In the genomic region with DNA sequence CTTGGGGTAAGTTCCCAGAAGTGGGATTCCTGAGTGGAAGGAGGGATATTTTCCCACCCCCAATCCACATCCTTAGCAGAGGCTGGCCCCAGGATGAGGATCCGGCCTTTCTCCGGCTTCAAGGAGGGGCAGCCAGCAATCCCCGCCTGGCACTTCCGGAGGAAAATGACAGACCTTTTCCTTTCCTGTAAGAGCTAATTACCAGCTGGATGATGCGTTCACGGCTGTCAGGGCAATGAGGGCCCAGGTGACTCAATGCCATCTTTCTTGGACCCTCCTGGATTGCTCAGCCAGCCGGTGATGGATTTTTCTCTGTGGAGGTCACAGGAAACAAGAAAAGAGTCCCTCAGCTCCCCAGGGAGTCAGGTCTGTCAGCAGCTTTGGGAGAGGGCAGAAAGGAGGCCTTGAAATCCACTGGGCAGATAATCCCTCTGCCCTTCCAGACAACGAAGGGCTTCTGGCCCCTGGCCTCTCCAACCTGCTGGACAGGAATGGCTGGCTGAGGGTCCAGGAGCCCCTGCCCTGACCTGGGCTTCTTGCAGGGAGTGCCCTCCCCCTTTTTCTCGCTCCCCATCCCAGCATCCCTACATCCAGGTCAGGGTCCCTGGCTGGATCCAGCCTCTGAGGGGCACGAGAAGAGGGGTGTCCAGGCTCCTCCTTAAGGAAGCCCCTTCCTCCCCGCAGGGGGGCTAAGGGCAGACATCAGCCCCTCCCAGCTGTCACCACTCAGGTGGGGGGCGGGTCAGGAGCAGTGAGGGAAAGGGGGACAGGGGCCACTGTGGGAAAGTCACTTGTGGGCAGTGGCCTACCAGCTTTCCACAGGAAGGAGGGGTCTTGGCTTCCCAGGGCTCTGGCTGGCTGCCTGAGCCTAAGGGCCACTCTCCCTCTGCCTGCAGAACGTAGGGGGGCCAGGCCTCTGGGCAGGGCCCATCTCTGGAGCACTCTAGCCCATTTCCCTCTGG, we compare ENCODE assay signal across 12 cellular contexts. TPM values are rescaled to one million over a fixed set of nuclear protein-coding genes. Genes with fewer than 3 reads are reported as not detected.
A peak's percentile ranks its signal among the peaks of the same experiment; 100 is the strongest.
DNase-seq lines count a peak whose midpoint lies in the region; ATAC-seq and TF ChIP-seq lines count a peak whose summit lies in the region.
"Had no signal": no experiment of that assay in that cellular context is flagged by ENCODE, and none has a peak within 500 bp of the region (broad histone marks: within the 10 kb centered on the region; RNA-seq: fewer than 3 reads in every experiment).

No MANE protein-coding gene starts in this region.

- no peaks in the 10 kb centered on the region for H3K9me3 Mint-ChIP-seq in GM23338
- H3K9me3 Mint-ChIP-seq: CD8-positive, alpha-beta T cell had no signal

- POLR2A ChIA-PET in AG04450 (lab: Yijun Ruan, JAX) = interaction anchor here (0.6 to 0.9 kb wide), 2 partner anchors 8 to 22 kb away, joined by 3 to 9 read pairs; no protein-coding TSS in a partner anchor

- WGBS in body of pancreas, 2 donors = 69% methylated on average over 9 to 13 of the region's 13 CpGs
- 43% methylated on average over 4 of the region's 13 CpGs for WGBS in right lobe of liver (ENCODE audit: insufficient coverage, low coverage, low lambda C conversion rate, missing lambda C conversion rate)

- DNase-seq in AG04450 (ENCODE audit: low read depth, low spot score) (no peak), GM23338 (ENCODE audit: low spot score) (no peak), body of pancreas (no peak), right lobe of liver (peak in 1 of 3 donors; percentile 47), T-helper 9 cell (no peak), NCI-H1105 treated with DMSO at 0.1 percent for 48 hours (lab: John Stamatoyannopoulos, UW) (no peak), cerebellar nuclear complex (lab: John Stamatoyannopoulos, UW) (no peak)
- DNase-seq: CD8-positive, alpha-beta T cell; mucosa of descending colon; NCI-H2081 treated with DMSO at 0.1 percent for 48 hours had no signal

- CTCF ChIA-PET in AG04450 (lab: Charles Lee) = interaction anchor here (0.6 to 3.3 kb wide), 2 partner anchors 8 to 11 kb away, joined by 3 to 11 read pairs; no protein-coding TSS in a partner anchor

- intact Hi-C loops in body of pancreas (cut with DNase I) (no loop called here), right lobe of liver (cut with DNase I) (no loop called here)

- H3K4me3 ChIP-seq in AG04450 (ENCODE audit: low read depth, low read length) = no peak overlapping the region
- H3K4me3 ChIP-seq in GM23338 = no peak overlapping the region
- H3K4me3 ChIP-seq in body of pancreas = no peak overlapping the region
- H3K4me3 ChIP-seq in right lobe of liver = no peak overlapping the region
- H3K4me3 ChIP-seq: breast epithelium, mucosa of descending colon had no signal

- no peaks in the 10 kb centered on the region for H3K36me3 Mint-ChIP-seq in GM23338 (ENCODE audit: low read depth)
- H3K36me3 Mint-ChIP-seq: CD8-positive, alpha-beta T cell had no signal

- no peak for TF ChIP-seq CTCF in AG04450 (IDR thresholded peaks at IDR 0.05; ENCODE audit: low read depth, low read length)
- no peak for TF ChIP-seq CTCF in GM23338 (conservative IDR thresholded peaks at IDR 0.05; ENCODE audit: low read depth in 2 of 2)
- TF ChIP-seq CTCF in body of pancreas (IDR thresholded peaks at IDR 0.05) = no peak
- no peak for TF ChIP-seq CTCF in right lobe of liver (IDR thresholded peaks at IDR 0.05)

- no peak for ATAC-seq in GM23338
- ATAC-seq in body of pancreas = peak; percentile 45
- ATAC-seq in right lobe of liver = peak; percentile 39 to 65 (median 52)
- ATAC-seq in GM19395 (IDR thresholded peaks at IDR 0.05; ENCODE audit: unreplicated experiment) = no peak
- ATAC-seq: CD8-positive, alpha-beta T cell; mucosa of descending colon had no signal

- H3K27me3 Mint-ChIP-seq in GM23338 (ENCODE audit: insufficient read depth, low read depth, poor library complexity) = peaks cover 12% of the 10 kb centered on the region

- no peak overlapping the region for H3K27ac Mint-ChIP-seq in GM23338
- H3K27ac Mint-ChIP-seq: CD8-positive, alpha-beta T cell had no signal

- H3K4me1 ChIP-seq in GM23338 (ENCODE audit: insufficient read depth) = no peaks in the 10 kb centered on the region; the same call in 1 of the 2 replicates
- no peaks in the 10 kb centered on the region for H3K4me1 ChIP-seq in body of pancreas
- no peaks in the 10 kb centered on the region for H3K4me1 ChIP-seq in right lobe of liver
- H3K4me1 ChIP-seq: breast epithelium had no signal

- H3K4me2 ChIP-seq in GM23338 = no peak overlapping the region

- H3K9me3 ChIP-seq in AG04450 (ENCODE audit: control insufficient read depth, insufficient read depth, low read length) (no peaks in the 10 kb centered on the region), body of pancreas (no peaks in the 10 kb centered on the region), right lobe of liver (no peaks in the 10 kb centered on the region)
- H3K9me3 ChIP-seq: breast epithelium, mucosa of descending colon had no signal

- no peaks in the 10 kb centered on the region for H3K79me2 ChIP-seq in GM23338 (replicated peaks; ENCODE audit: insufficient read depth)

- no peak overlapping the region for H3K4me3 Mint-ChIP-seq in GM23338
- H3K4me3 Mint-ChIP-seq: CD8-positive, alpha-beta T cell had no signal

- H3K27me3 ChIP-seq in AG04450 (ENCODE audit: control insufficient read depth, insufficient read depth, low read length) (no peaks in the 10 kb centered on the region), GM23338 (ENCODE audit: insufficient read depth) (no peaks in the 10 kb centered on the region), body of pancreas (no peaks in the 10 kb centered on the region), right lobe of liver (no peaks in the 10 kb centered on the region)
- H3K27me3 ChIP-seq: breast epithelium had no signal

- TF ChIP-seq POLR2A in body of pancreas (IDR thresholded peaks at IDR 0.05) = no peak
- no peak for TF ChIP-seq POLR2A in right lobe of liver (IDR thresholded peaks at IDR 0.05)

- no peaks in the 10 kb centered on the region for H3F3A ChIP-seq in GM23338 (replicated peaks; ENCODE audit: low read depth)

- no peaks in the 10 kb centered on the region for H3K9me2 ChIP-seq in GM23338 (ENCODE audit: insufficient read depth)

- H3K36me3 ChIP-seq in GM23338 (ENCODE audit: insufficient read depth) (no peaks in the 10 kb centered on the region), body of pancreas (replicated peaks in 1 of 2; ENCODE audit: insufficient read depth in 1 of 2, low read depth in 2 of 2) (no peaks in the 10 kb centered on the region), right lobe of liver (no peaks in the 10 kb centered on the region)
- H3K36me3 ChIP-seq: breast epithelium had no signal

- no peaks in the 10 kb centered on the region for H4K20me1 ChIP-seq in GM23338 (replicated peaks; ENCODE audit: insufficient read depth)

- peak overlapping the region; percentile 31 for H3K27ac ChIP-seq in AG04450 (ENCODE audit: low read depth, low read length)
- H3K27ac ChIP-seq in GM23338 (ENCODE audit: low read depth) = no peak overlapping the region
- no peak overlapping the region for H3K27ac ChIP-seq in body of pancreas
- H3K27ac ChIP-seq in right lobe of liver = peak overlapping the region in 1 of 3 donors; percentile 39

- H2AFZ ChIP-seq in GM23338 = peak overlapping the region; percentile 43; the same call in 1 of the 2 replicates

- peaks cover 7% of the 10 kb centered on the region; the same call in 2 of the 3 replicates for H3K4me1 Mint-ChIP-seq in GM23338

TF ChIP-seq in GM23338, 12 proteins besides CTCF, POLR2A, EP300 and RAD21 (continues in another document):
- no peak for TF ChIP-seq CREB1 (CRISPR knock-in tag; IDR thresholded peaks at IDR 0.05; ENCODE audit: low read depth)
- TF ChIP-seq JUNB (IDR thresholded peaks at IDR 0.05; ENCODE audit: unreplicated experiment) = no peak
- TF ChIP-seq EZH2 (IDR thresholded peaks at IDR 0.05; ENCODE audit: low read depth, unreplicated experiment) = no peak
- no peak for TF ChIP-seq ZNF114 (CRISPR knock-in tag; IDR thresholded peaks at IDR 0.05)
- TF ChIP-seq POLR2AphosphoS5 (IDR thresholded peaks at IDR 0.05; ENCODE audit: low read depth) = no peak
- no peak for TF ChIP-seq NANOG (IDR thresholded peaks at IDR 0.05; ENCODE audit: borderline replicate concordance)

RNA-seq across cellular contexts. Expression of a gene that starts 16.1 kb away (rescaled TPM):
- polyA plus RNA-seq in AG04450 (2011; rRNA removed) = 7.2 and 8.5 TPM in 2 replicates
- 11.3 and 13.8 TPM in 2 replicates for polyA minus RNA-seq in AG04450 (2011; rRNA and poly(A)+ RNA removed)
- 24.9 and 26.8 TPM in 2 replicates for total RNA-seq in GM23338 (2014; rRNA removed; shearing (Covaris generic))
- polyA plus RNA-seq in GM23338 (2016; fragmentation: Nextera tagmentation; extraction: Ambion mirVana) = 4.5 and 6.5 TPM in 2 replicates
- total RNA-seq in body of pancreas = 10 to 100 TPM in 1 of 2 donors, 1 to 10 TPM in 1; 8.9 to 10.1 TPM
- total RNA-seq in right lobe of liver = 10 to 100 TPM; 13.6 to 32.8 (median 21.8) TPM

RNA-seq across cellular contexts. Expression of a gene that starts 24.8 kb away (rescaled TPM):
- polyA plus RNA-seq in AG04450 (2011; rRNA removed) (1.1 and 1.2 TPM in 2 replicates), GM23338 (2016; fragmentation: Nextera tagmentation; extraction: Ambion mirVana) (1.9 TPM in 2 replicates)
- polyA minus RNA-seq in AG04450 (2011; rRNA and poly(A)+ RNA removed) = 1.3 and 1.7 TPM in 2 replicates
- total RNA-seq in GM23338 (2014; rRNA removed; shearing (Covaris generic)) = 1.6 and 2.0 TPM in 2 replicates
- total RNA-seq in body of pancreas (under 1 TPM; under 0.01 to 0.26 TPM), right lobe of liver (1 to 10 TPM in 1 of 6 experiments, under 1 TPM in 5; 0.43 to 1.4 (median 0.66) TPM)

Comparison
In these comparisons a context has a peak if more than half of its experiments do, and no peak if none do; other contexts are left out.
1. ATAC-seq: peak in body of pancreas (single experiment) and right lobe of liver (4 of 4); none in GM23338 (single experiment) and GM19395 (single experiment).